Comparison of ENCODE assay signal across 8 cellular contexts in genomic region chr20:2172305-2173175, GRCh38.
A peak's percentile ranks its signal among the peaks of the same experiment; 100 is the strongest.
DNase-seq lines count a peak whose midpoint lies in the region; ATAC-seq and TF ChIP-seq lines count a peak whose summit lies in the region.

No MANE protein-coding gene starts in this region.

- DNase-seq in AML-193 (lab: John Stamatoyannopoulos, UW) = peak; percentile 33 to 48
- peak; percentile 43 for DNase-seq in H4 (ENCODE audit: low spot score)
- peak; percentile 72 for DNase-seq in NCI-H69 (lab: John Stamatoyannopoulos, UW)
- peak; percentile 76 for DNase-seq in activated CD8-positive, alpha-beta T cell treated with anti-CD3 and anti-CD28 coated beads for 36 hours
- peak; percentile 46 for DNase-seq in effector CD8-positive, alpha-beta T cell (lab: John Stamatoyannopoulos, UW)
- DNase-seq in mesendoderm = peak; percentile 50
- peak; percentile 24 to 38 for DNase-seq in stimulated activated CD8-positive, alpha-beta memory T cell treated with anti-CD3 and anti-CD28 coated beads, Interleukin-15, amount 100 ng/mL, for 48 hours (ENCODE audit: low read depth in 2 of 2)

- H3K4me1 Mint-ChIP-seq in activated CD8-positive, alpha-beta T cell treated with anti-CD3 and anti-CD28 coated beads for 36 hours (ENCODE audit: low read depth) = peaks cover 2% of the 10 kb centered on the region

- H2BK15ac ChIP-seq in mesendoderm (replicated peaks; ENCODE audit: low read depth) = no peak overlapping the region

- peak; percentile 90 for TF ChIP-seq CTCF in activated CD8-positive, alpha-beta T cell treated with anti-CD3 and anti-CD28 coated beads for 36 hours (IDR thresholded peaks at IDR 0.05)

- H3K4me1 ChIP-seq in mesendoderm (ENCODE audit: control insufficient read depth, low read depth, low read length) = no peaks in the 10 kb centered on the region

- no peak overlapping the region for H3K18ac ChIP-seq in mesendoderm (ENCODE audit: low read length)

- H3K27me3 ChIP-seq in mesendoderm (ENCODE audit: insufficient read depth, low read length, poor library complexity) = no peaks in the 10 kb centered on the region

- H3K4me3 ChIP-seq in mesendoderm (ENCODE audit: low read length) = no peak overlapping the region

- H3K27me3 Mint-ChIP-seq in activated CD8-positive, alpha-beta T cell treated with anti-CD3 and anti-CD28 coated beads for 36 hours = peaks cover 13% of the 10 kb centered on the region

- no peaks in the 10 kb centered on the region for H3K79me1 ChIP-seq in mesendoderm (ENCODE audit: low read length)

- H4K8ac ChIP-seq in mesendoderm (ENCODE audit: low read depth, low read length) = no peak overlapping the region

- WGBS in mesendoderm (ENCODE audit: extremely low coverage, insufficient coverage, low lambda C conversion rate) = no CpG with 5 or more reads among the region's 17 CpGs

- POLR2A ChIA-PET in activated CD8-positive, alpha-beta T cell treated with anti-CD3 and anti-CD28 coated beads for 36 hours (lab: Charles Lee) = no interaction called here

- intact Hi-C loops in activated CD8-positive, alpha-beta T cell treated with anti-CD3 and anti-CD28 coated beads for 36 hours (cut with micrococcal nuclease) = loop anchor here (1.0 to 5.0 kb wide), 3 partner anchors 70 to 207 kb away; partner anchors contain the start of gene STK35

- no peak overlapping the region for H3K56ac ChIP-seq in mesendoderm (ENCODE audit: low read length)

- no peaks in the 10 kb centered on the region for H3K9me3 Mint-ChIP-seq in activated CD8-positive, alpha-beta T cell treated with anti-CD3 and anti-CD28 coated beads for 36 hours

- no peak overlapping the region for H3K27ac Mint-ChIP-seq in activated CD8-positive, alpha-beta T cell treated with anti-CD3 and anti-CD28 coated beads for 36 hours

- no peak overlapping the region for H2BK5ac ChIP-seq in mesendoderm (ENCODE audit: low read length)

- H2BK120ac ChIP-seq in mesendoderm (ENCODE audit: low read depth, low read length) = no peak overlapping the region

- CTCF ChIA-PET in activated CD8-positive, alpha-beta T cell treated with anti-CD3 and anti-CD28 coated beads for 36 hours (lab: Charles Lee) = interaction anchor here (0.6 to 6.4 kb wide), 39 partner anchors 10 to 408 kb away, joined by 3 to 68 read pairs (median 5); partner anchors contain the start of gene STK35

- no peak overlapping the region for H3K27ac ChIP-seq in mesendoderm (ENCODE audit: low read depth, low read length)

- H4K5ac ChIP-seq in mesendoderm (ENCODE audit: low read length) = no peak overlapping the region

- no peaks in the 10 kb centered on the region for H3K36me3 ChIP-seq in mesendoderm (ENCODE audit: control insufficient read depth, insufficient read depth, low read length)

- no peaks in the 10 kb centered on the region for H3K36me3 Mint-ChIP-seq in activated CD8-positive, alpha-beta T cell treated with anti-CD3 and anti-CD28 coated beads for 36 hours (ENCODE audit: low read depth)

- H3K4me3 Mint-ChIP-seq in activated CD8-positive, alpha-beta T cell treated with anti-CD3 and anti-CD28 coated beads for 36 hours = no peak overlapping the region

- no peak overlapping the region for H2AK5ac ChIP-seq in mesendoderm (ENCODE audit: low read length)

- no peak overlapping the region for H3K4ac ChIP-seq in mesendoderm (ENCODE audit: low read depth, low read length)

- ATAC-seq in activated CD8-positive, alpha-beta T cell treated with anti-CD3 and anti-CD28 coated beads for 36 hours = peak; percentile 81
- no peak for ATAC-seq in GM21526 (IDR thresholded peaks at IDR 0.05; ENCODE audit: low FRiP score, unreplicated experiment)

- no peaks in the 10 kb centered on the region for H3K79me2 ChIP-seq in mesendoderm (ENCODE audit: control insufficient read depth, insufficient read depth, low read length)

- no peak overlapping the region for H3K23ac ChIP-seq in mesendoderm (ENCODE audit: low read length)

- H3K9ac ChIP-seq in mesendoderm (ENCODE audit: low read length) = no peak overlapping the region

- no peak overlapping the region for H3K4me2 ChIP-seq in mesendoderm (ENCODE audit: low read length)
